Comparison of ENCODE assay signal across 20 cellular contexts in genomic region chr4:167883271-167883670, GRCh38.
"Had no signal": no experiment of that assay in that cellular context is flagged by ENCODE, and none has a peak within 500 bp of the region (broad histone marks: within the 10 kb centered on the region; RNA-seq: fewer than 3 reads in every experiment).

No MANE protein-coding gene starts in this region.

- DNase-seq: activated CD4-positive, alpha-beta memory T cell treated with anti-CD3 and anti-CD28 coated beads, Interleukin-2, amount 10 ng/mL, durations not matched to agents 7 days and 5 days; activated CD4-positive, alpha-beta T cell treated with anti-CD3 and anti-CD28 coated beads for 48 hours; activated CD4-positive, CD25-positive, alpha-beta regulatory T cell; activated CD8-positive, alpha-beta memory T cell treated with anti-CD3 and anti-CD28 coated beads, Interleukin-2, amount 10 ng/mL, durations not matched to agents 7 days and 5 days; amniotic stem cell; effector memory CD4-positive, alpha-beta T cell; hippocampal formation; left colon; midbrain; nephron progenitor cell; retina; spleen; stimulated activated naive B cell treated with anti-CD40 and anti-IgM and Interleukin-4, amounts not matched to agents 10 μg/mL and 1 μg/mL and 100 μg/mL, for 72 hours; T-helper 9 cell had no signal

- H3K9me3 Mint-ChIP-seq: activated CD4-positive, alpha-beta memory T cell treated with anti-CD3 and anti-CD28 coated beads, Interleukin-2, amount 10 ng/mL, durations not matched to agents 7 days and 5 days; nephron progenitor cell had no signal

- H3K27ac ChIP-seq: cardiac muscle cell, foreskin keratinocyte, spleen had no signal

- ATAC-seq: activated CD8-positive, alpha-beta memory T cell treated with anti-CD3 and anti-CD28 coated beads, Interleukin-2, amount 10 ng/mL, durations not matched to agents 7 days and 5 days; foreskin keratinocyte; left colon; stimulated activated naive B cell treated with anti-CD40 and anti-IgM and Interleukin-4, amounts not matched to agents 10 μg/mL and 1 μg/mL and 100 μg/mL, for 72 hours had no signal

- H3K4me3 Mint-ChIP-seq: activated CD4-positive, alpha-beta memory T cell treated with anti-CD3 and anti-CD28 coated beads, Interleukin-2, amount 10 ng/mL, durations not matched to agents 7 days and 5 days; activated CD8-positive, alpha-beta memory T cell treated with anti-CD3 and anti-CD28 coated beads, Interleukin-2, amount 10 ng/mL, durations not matched to agents 7 days and 5 days; activated naive CD8-positive, alpha-beta T cell; dendritic cell treated with granulocyte-macrophage colony-stimulating factor and Interleukin-4, amounts not matched to agents 40 ng/mL and 50 ng/mL, for 4 days; nephron progenitor cell; stimulated activated naive B cell treated with anti-CD40 and anti-IgM and Interleukin-4, amounts not matched to agents 10 μg/mL and 1 μg/mL and 100 μg/mL, for 72 hours had no signal

- FAIRE-seq: islet of Langerhans had no signal

- H3K4me3 ChIP-seq: cardiac muscle cell, lung, spleen had no signal

- H3K4me1 Mint-ChIP-seq: activated CD4-positive, alpha-beta memory T cell treated with anti-CD3 and anti-CD28 coated beads, Interleukin-2, amount 10 ng/mL, durations not matched to agents 7 days and 5 days; activated CD8-positive, alpha-beta memory T cell treated with anti-CD3 and anti-CD28 coated beads, Interleukin-2, amount 10 ng/mL, durations not matched to agents 7 days and 5 days; stimulated activated naive B cell treated with anti-CD40 and anti-IgM and Interleukin-4, amounts not matched to agents 10 μg/mL and 1 μg/mL and 100 μg/mL, for 72 hours had no signal

- H3K36me3 ChIP-seq: cardiac muscle cell, spleen had no signal

- H3K27me3 Mint-ChIP-seq: activated CD4-positive, alpha-beta memory T cell treated with anti-CD3 and anti-CD28 coated beads, Interleukin-2, amount 10 ng/mL, durations not matched to agents 7 days and 5 days; activated CD8-positive, alpha-beta memory T cell treated with anti-CD3 and anti-CD28 coated beads, Interleukin-2, amount 10 ng/mL, durations not matched to agents 7 days and 5 days; activated naive CD8-positive, alpha-beta T cell; dendritic cell treated with granulocyte-macrophage colony-stimulating factor and Interleukin-4, amounts not matched to agents 40 ng/mL and 50 ng/mL, for 4 days; stimulated activated naive B cell treated with anti-CD40 and anti-IgM and Interleukin-4, amounts not matched to agents 10 μg/mL and 1 μg/mL and 100 μg/mL, for 72 hours had no signal

- H3K27me3 ChIP-seq: cardiac muscle cell, foreskin keratinocyte, spleen had no signal

- H3K36me3 Mint-ChIP-seq: activated CD8-positive, alpha-beta memory T cell treated with anti-CD3 and anti-CD28 coated beads, Interleukin-2, amount 10 ng/mL, durations not matched to agents 7 days and 5 days; activated naive CD8-positive, alpha-beta T cell; stimulated activated naive B cell treated with anti-CD40 and anti-IgM and Interleukin-4, amounts not matched to agents 10 μg/mL and 1 μg/mL and 100 μg/mL, for 72 hours had no signal

- H3K4me1 ChIP-seq: spleen had no signal

- H3K27ac Mint-ChIP-seq: activated CD4-positive, alpha-beta memory T cell treated with anti-CD3 and anti-CD28 coated beads, Interleukin-2, amount 10 ng/mL, durations not matched to agents 7 days and 5 days; activated CD8-positive, alpha-beta memory T cell treated with anti-CD3 and anti-CD28 coated beads, Interleukin-2, amount 10 ng/mL, durations not matched to agents 7 days and 5 days; activated naive CD8-positive, alpha-beta T cell; dendritic cell treated with granulocyte-macrophage colony-stimulating factor and Interleukin-4, amounts not matched to agents 40 ng/mL and 50 ng/mL, for 4 days; nephron progenitor cell; stimulated activated naive B cell treated with anti-CD40 and anti-IgM and Interleukin-4, amounts not matched to agents 10 μg/mL and 1 μg/mL and 100 μg/mL, for 72 hours had no signal
